ENCODE assay signal across 19 cellular contexts in genomic region chr10:7378602-7379403, GRCh38. TPM values are rescaled to one million over a fixed set of nuclear protein-coding genes. Genes with fewer than 3 reads are reported as not detected.
A peak's percentile ranks its signal among the peaks of the same experiment; 100 is the strongest.
DNase-seq lines count a peak whose midpoint lies in the region; ATAC-seq and TF ChIP-seq lines count a peak whose summit lies in the region.
"Had no signal": no experiment of that assay in that cellular context is flagged by ENCODE, and none has a peak within 500 bp of the region (broad histone marks: within the 10 kb centered on the region; RNA-seq: fewer than 3 reads in every experiment).

No MANE protein-coding gene starts in this region.

- H3K4me3 Mint-ChIP-seq in activated naive CD8-positive, alpha-beta T cell treated with anti-CD3 and anti-CD28 coated beads, Interleukin-2, amount 10 ng/mL, durations not matched to agents 7 days and 5 days, result no peak overlapping the region
- H3K4me3 Mint-ChIP-seq in osteocyte (ENCODE audit: unreplicated experiment), result no peak overlapping the region
- H3K4me3 Mint-ChIP-seq: brain; CD4-positive, CD25-positive, alpha-beta regulatory T cell; dendritic cell treated with granulocyte-macrophage colony-stimulating factor and Interleukin-4, amounts not matched to agents 40 ng/mL and 50 ng/mL, for 4 days had no signal

- H3K9me3 Mint-ChIP-seq in activated naive CD8-positive, alpha-beta T cell treated with anti-CD3 and anti-CD28 coated beads, Interleukin-2, amount 10 ng/mL, durations not matched to agents 7 days and 5 days, result no peaks in the 10 kb centered on the region
- no peaks in the 10 kb centered on the region for H3K9me3 Mint-ChIP-seq in osteocyte (ENCODE audit: unreplicated experiment)
- H3K9me3 Mint-ChIP-seq: CD4-positive, CD25-positive, alpha-beta regulatory T cell had no signal

- peaks cover 32% of the 10 kb centered on the region for H3K36me3 ChIP-seq in BE2C

- H3K36me3 Mint-ChIP-seq in activated naive CD8-positive, alpha-beta T cell treated with anti-CD3 and anti-CD28 coated beads, Interleukin-2, amount 10 ng/mL, durations not matched to agents 7 days and 5 days, result peaks cover 59% of the 10 kb centered on the region
- no peaks in the 10 kb centered on the region for H3K36me3 Mint-ChIP-seq in osteocyte (ENCODE audit: unreplicated experiment)

- no peaks in the 10 kb centered on the region for H3K9me3 ChIP-seq in BE2C

- peaks cover 34% of the 10 kb centered on the region for H3K4me1 Mint-ChIP-seq in activated naive CD8-positive, alpha-beta T cell treated with anti-CD3 and anti-CD28 coated beads, Interleukin-2, amount 10 ng/mL, durations not matched to agents 7 days and 5 days
- peaks cover 6% of the 10 kb centered on the region for H3K4me1 Mint-ChIP-seq in osteocyte (ENCODE audit: unreplicated experiment)

- no peaks in the 10 kb centered on the region for H3K27me3 Mint-ChIP-seq in activated naive CD8-positive, alpha-beta T cell treated with anti-CD3 and anti-CD28 coated beads, Interleukin-2, amount 10 ng/mL, durations not matched to agents 7 days and 5 days
- H3K27me3 Mint-ChIP-seq in osteocyte (ENCODE audit: unreplicated experiment), result no peaks in the 10 kb centered on the region
- H3K27me3 Mint-ChIP-seq: CD4-positive, CD25-positive, alpha-beta regulatory T cell; dendritic cell treated with granulocyte-macrophage colony-stimulating factor and Interleukin-4, amounts not matched to agents 40 ng/mL and 50 ng/mL, for 4 days; progenitor cell of endocrine pancreas had no signal

- no peaks in the 10 kb centered on the region for H3K27me3 ChIP-seq in BE2C

- TF ChIP-seq CTCF in osteocyte (IDR thresholded peaks at IDR 0.05), result no peak
- no peak for TF ChIP-seq CTCF in BE2C (IDR thresholded peaks at IDR 0.05; ENCODE audit: low read depth, low read length)

- peak overlapping the region; percentile 48 for H3K27ac Mint-ChIP-seq in activated naive CD8-positive, alpha-beta T cell treated with anti-CD3 and anti-CD28 coated beads, Interleukin-2, amount 10 ng/mL, durations not matched to agents 7 days and 5 days
- no peak overlapping the region for H3K27ac Mint-ChIP-seq in osteocyte (ENCODE audit: unreplicated experiment)
- H3K27ac Mint-ChIP-seq: dendritic cell treated with granulocyte-macrophage colony-stimulating factor and Interleukin-4, amounts not matched to agents 40 ng/mL and 50 ng/mL, for 4 days; progenitor cell of endocrine pancreas had no signal

- H3K4me3 ChIP-seq in BE2C (ENCODE audit: low read depth, low read length), result no peak overlapping the region

- ATAC-seq in HG02610 (IDR thresholded peaks at IDR 0.05; ENCODE audit: unreplicated experiment), result peak; percentile 43
- no peak for ATAC-seq in activated naive CD8-positive, alpha-beta T cell treated with anti-CD3 and anti-CD28 coated beads, Interleukin-2, amount 10 ng/mL, durations not matched to agents 7 days and 5 days (ENCODE audit: low read depth)
- ATAC-seq: Right ventricle myocardium inferior had no signal

- POLR2A ChIA-PET in activated naive CD8-positive, alpha-beta T cell treated with anti-CD3 and anti-CD28 coated beads, Interleukin-2, amount 10 ng/mL, durations not matched to agents 7 days and 5 days (lab: Charles Lee), result no interaction called here

- H3K4me1 ChIP-seq in BE2C, result no peaks in the 10 kb centered on the region

- peak; percentile 11 to 12 for DNase-seq in activated CD4-positive, alpha-beta T cell treated with anti-CD3 and anti-CD28 coated beads for 4 hours
- DNase-seq in activated CD4-positive, alpha-beta T cell treated with anti-CD3 and anti-CD28 coated beads for 1 hour, result no peak
- no peak for DNase-seq in activated naive CD8-positive, alpha-beta T cell treated with anti-CD3 and anti-CD28 coated beads, Interleukin-2, amount 10 ng/mL, durations not matched to agents 7 days and 5 days
- DNase-seq in osteocyte (ENCODE audit: extremely low spot score, unreplicated experiment) (peak; percentile 19), BE2C (no peak), KG1 (lab: John Stamatoyannopoulos, UW) (no peak), NCI-H1436 treated with DMSO at 0.1 percent for 48 hours (lab: John Stamatoyannopoulos, UW) (no peak)
- DNase-seq: activated CD4-positive, CD25-positive, alpha-beta regulatory T cell treated with anti-CD3 and anti-CD28 coated beads, Interleukin-2, amount 50 U/mL, for 72 hours; activated effector memory CD4-positive, alpha-beta T cell treated with anti-CD3 and anti-CD28 coated beads, Interleukin-2, amount 50 U/mL, for 16 hours; CD4-positive, CD25-positive, alpha-beta regulatory T cell; erythroblast; NCI-H226; small intestine; stimulated activated naive CD4-positive, alpha-beta T cell treated with Interleukin-2 at 50 U/mL for 16 hours had no signal

RNA-seq across cellular contexts. Expression of gene SFMBT2, which starts 32.0 kb away (rescaled TPM):
- 10 to 100 TPM; 50.6 to 52.4 TPM for total RNA-seq in activated naive CD8-positive, alpha-beta T cell treated with anti-CD3 and anti-CD28 coated beads, Interleukin-2, amount 10 ng/mL, durations not matched to agents 7 days and 5 days
- 1.1 and 2.7 TPM in 2 replicates for total RNA-seq in osteocyte
- polyA plus RNA-seq in BE2C (2012; ENCODE audit: insufficient read depth, insufficient read length, low read depth), result 14.7 TPM

Comparison
In these comparisons a context has a peak if more than half of its experiments do, and no peak if none do; other contexts are left out.
1. DNase-seq: peak in activated CD4-positive, alpha-beta T cell treated with anti-CD3 and anti-CD28 coated beads for 4 hours (2 of 2) and osteocyte (single experiment); none in activated CD4-positive, alpha-beta T cell treated with anti-CD3 and anti-CD28 coated beads for 1 hour (single experiment), activated naive CD8-positive, alpha-beta T cell treated with anti-CD3 and anti-CD28 coated beads, Interleukin-2, amount 10 ng/mL, durations not matched to agents 7 days and 5 days (single experiment), BE2C (single experiment), KG1 (single experiment) and NCI-H1436 treated with DMSO at 0.1 percent for 48 hours (single experiment).
2. RNA of gene SFMBT2, which starts 32.0 kb away (total RNA-seq): 50.6 to 52.4 TPM in activated naive CD8-positive, alpha-beta T cell treated with anti-CD3 and anti-CD28 coated beads, Interleukin-2, amount 10 ng/mL, durations not matched to agents 7 days and 5 days; 1.1 to 2.7 TPM in osteocyte; every median in the first group is over 10 times any median in the second.